ENCODE assay signal across 20 cellular contexts in the genomic region with DNA sequence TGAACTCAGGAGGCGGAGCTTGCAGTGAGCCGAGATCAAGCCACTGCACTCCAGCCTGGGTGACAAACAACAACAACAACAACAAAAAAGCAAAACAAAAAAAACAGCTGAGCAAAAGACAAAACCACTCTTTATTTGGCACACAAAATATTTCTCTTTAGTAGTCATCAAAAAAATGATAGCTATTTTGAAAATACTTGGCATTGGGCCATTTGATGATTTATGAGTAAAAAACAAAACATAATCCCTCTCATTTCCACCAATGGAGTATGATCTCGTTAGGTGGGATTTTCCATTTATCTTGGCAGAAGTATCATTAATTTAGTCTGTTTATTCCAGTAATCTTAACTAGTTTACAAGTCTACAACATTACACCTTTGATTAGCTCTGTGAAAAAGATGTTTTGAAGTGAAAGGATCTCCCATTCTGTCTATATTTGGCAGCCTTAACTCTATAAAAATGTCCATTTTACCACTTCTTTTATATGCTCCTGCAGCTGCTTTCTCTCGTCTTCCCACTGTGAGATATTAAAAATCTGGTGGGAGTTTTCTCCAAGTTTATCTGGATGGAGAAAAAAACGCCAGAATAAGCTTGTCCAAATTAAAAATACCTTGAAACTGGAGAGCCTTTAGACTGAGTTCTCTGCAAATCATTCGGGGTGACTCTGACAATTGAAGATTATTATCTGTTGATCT. TPM values are rescaled to one million over a fixed set of nuclear protein-coding genes. Genes with fewer than 3 reads are reported as not detected.
DNase-seq lines count a peak whose midpoint lies in the region; ATAC-seq, FAIRE-seq and TF ChIP-seq lines count a peak whose summit lies in the region.
"Had no signal": no experiment of that assay in that cellular context is flagged by ENCODE, and none has a peak within 500 bp of the region (broad histone marks: within the 10 kb centered on the region; RNA-seq: fewer than 3 reads in every experiment).

No MANE protein-coding gene starts in this region.

- no peak overlapping the region for H3K9ac ChIP-seq in SK-N-SH

- WGBS in SK-N-SH (ENCODE audit: low lambda C conversion rate): 4% methylated on average over 6 of the region's 6 CpGs

- no peak for TF ChIP-seq RAD21 in SK-N-SH (IDR thresholded peaks at IDR 0.05; ENCODE audit: low read length)

- no peaks in the 10 kb centered on the region for H3F3A ChIP-seq in SK-N-SH (replicated peaks; ENCODE audit: insufficient read depth)

- no peak for TF ChIP-seq EP300 in SK-N-SH (IDR thresholded peaks at IDR 0.05; ENCODE audit: borderline replicate concordance in 1 of 2, low read depth in 1 of 2, low read length in 1 of 2)

- H3K27ac ChIP-seq in SK-N-SH (ENCODE audit: low read depth in 2 of 2, low read length in 1 of 2) (no peak overlapping the region), upper lobe of right lung (peak overlapping the region; percentile 2)

- ATAC-seq in SK-N-SH treated with all-trans-retinoic acid at 6 μM for 48 hours (no peak), upper lobe of right lung (no peak)
- ATAC-seq in stimulated activated memory B cell treated with anti-CD40 and anti-IgM and Interleukin-4, amounts not matched to agents 10 μg/mL and 1 μg/mL and 100 μg/mL, for 72 hours: no peak
- ATAC-seq: HepG2 had no signal

- H3K4me3 Mint-ChIP-seq in stimulated activated memory B cell treated with anti-CD40 and anti-IgM and Interleukin-4, amounts not matched to agents 10 μg/mL and 1 μg/mL and 100 μg/mL, for 72 hours: no peak overlapping the region
- H3K4me3 Mint-ChIP-seq: CD4-positive, CD25-positive, alpha-beta regulatory T cell had no signal

- CTCF ChIA-PET in SK-N-SH (lab: Yijun Ruan, JAX): interaction anchor here (0.7 to 1.2 kb wide), 5 partner anchors 17 to 421 kb away, joined by 3 to 4 read pairs (median 3); no protein-coding TSS in a partner anchor

- H3K9me3 Mint-ChIP-seq in stimulated activated memory B cell treated with anti-CD40 and anti-IgM and Interleukin-4, amounts not matched to agents 10 μg/mL and 1 μg/mL and 100 μg/mL, for 72 hours: no peaks in the 10 kb centered on the region

- H3K27ac Mint-ChIP-seq in stimulated activated memory B cell treated with anti-CD40 and anti-IgM and Interleukin-4, amounts not matched to agents 10 μg/mL and 1 μg/mL and 100 μg/mL, for 72 hours: no peak overlapping the region
- H3K27ac Mint-ChIP-seq: CD4-positive, CD25-positive, alpha-beta regulatory T cell had no signal

- no peaks in the 10 kb centered on the region for H3K9me2 ChIP-seq in SK-N-SH

- no peak overlapping the region; the same call in 1 of the 2 replicates for H2AFZ ChIP-seq in SK-N-SH (ENCODE audit: low read depth)

- H3K27me3 ChIP-seq in SK-N-SH (ENCODE audit: insufficient read depth) (0 out of 2 replicates have a peak, but pooled peaks cover 4% of the 10 kb centered on the region), bronchial epithelial cell (ENCODE audit: control insufficient read depth, insufficient read depth, low read length) (no peaks in the 10 kb centered on the region), upper lobe of right lung (no peaks in the 10 kb centered on the region)

- no peaks in the 10 kb centered on the region; a peak in 1 of 4 replicates for H3K4me1 ChIP-seq in SK-N-SH (ENCODE audit: control insufficient read depth in 1 of 2, insufficient read depth in 2 of 2, low read depth in 1 of 2, low read length in 1 of 2)
- no peaks in the 10 kb centered on the region for H3K4me1 ChIP-seq in upper lobe of right lung

- H3K27me3 Mint-ChIP-seq in stimulated activated memory B cell treated with anti-CD40 and anti-IgM and Interleukin-4, amounts not matched to agents 10 μg/mL and 1 μg/mL and 100 μg/mL, for 72 hours: no peaks in the 10 kb centered on the region
- H3K27me3 Mint-ChIP-seq: CD4-positive, CD25-positive, alpha-beta regulatory T cell had no signal

- H3K4me3 ChIP-seq in SK-N-SH (ENCODE audit: low read depth in 2 of 2, low read length in 1 of 2): no peak overlapping the region
- no peak overlapping the region for H3K4me3 ChIP-seq in bronchial epithelial cell (ENCODE audit: low read depth, low read length)
- no peak overlapping the region for H3K4me3 ChIP-seq in upper lobe of right lung

- no peaks in the 10 kb centered on the region for H4K20me1 ChIP-seq in SK-N-SH (ENCODE audit: insufficient read depth)

- intact Hi-C loops in upper lobe of right lung (cut with DNase I): no loop called here

- peak overlapping the region; percentile 16; the same call in 1 of the 2 replicates for H3K4me2 ChIP-seq in SK-N-SH

- POLR2A ChIA-PET in SK-N-SH (lab: Yijun Ruan, JAX): no interaction called here

- no peaks in the 10 kb centered on the region for H3K36me3 ChIP-seq in SK-N-SH (replicated peaks in 1 of 2; ENCODE audit: control insufficient read depth in 1 of 2, insufficient read depth in 2 of 2, low read length in 1 of 2)
- H3K36me3 ChIP-seq in bronchial epithelial cell (ENCODE audit: control insufficient read depth, insufficient read depth, low read length): no peaks in the 10 kb centered on the region
- peaks cover 3% of the 10 kb centered on the region for H3K36me3 ChIP-seq in upper lobe of right lung

- FAIRE-seq in bronchial epithelial cell (lab: Jason Lieb, UNC): no peak
- FAIRE-seq: H1, HepG2, RCC 7860 had no signal

- H3K9me3 ChIP-seq in SK-N-SH: no peaks in the 10 kb centered on the region
- no peaks in the 10 kb centered on the region for H3K9me3 ChIP-seq in upper lobe of right lung

- H3K36me3 Mint-ChIP-seq in stimulated activated memory B cell treated with anti-CD40 and anti-IgM and Interleukin-4, amounts not matched to agents 10 μg/mL and 1 μg/mL and 100 μg/mL, for 72 hours: no peaks in the 10 kb centered on the region
- H3K36me3 Mint-ChIP-seq: CD4-positive, CD25-positive, alpha-beta regulatory T cell had no signal

- DNase-seq in SK-N-SH: no peak
- peak; percentile 23 for DNase-seq in bronchial epithelial cell (ENCODE audit: low read depth)
- DNase-seq in left kidney (ENCODE audit: low read depth, low spot score): peak; percentile 41
- no peak for DNase-seq in upper lobe of right lung
- no peak for DNase-seq in AG20443 (ENCODE audit: low spot score)
- no peak for DNase-seq in DMS79 treated with DMSO at 0.1 percent for 48 hours (lab: John Stamatoyannopoulos, UW)
- DNase-seq: AML-193; CD4-positive, CD25-positive, alpha-beta regulatory T cell; DMS79; GF-D8; Karpas-422; NCI-H1105 treated with DMSO at 0.1 percent for 48 hours; NCI-H187; NCI-H774; SIG-M5 had no signal

- no peaks in the 10 kb centered on the region for H3K4me1 Mint-ChIP-seq in stimulated activated memory B cell treated with anti-CD40 and anti-IgM and Interleukin-4, amounts not matched to agents 10 μg/mL and 1 μg/mL and 100 μg/mL, for 72 hours
- H3K4me1 Mint-ChIP-seq: CD4-positive, CD25-positive, alpha-beta regulatory T cell had no signal

- H3K79me2 ChIP-seq in SK-N-SH (ENCODE audit: insufficient read depth): no peaks in the 10 kb centered on the region

- no peak for TF ChIP-seq CTCF in SK-N-SH (IDR thresholded peaks at IDR 0.05)
- no peak for TF ChIP-seq CTCF in bronchial epithelial cell (IDR thresholded peaks at IDR 0.05; ENCODE audit: insufficient read depth, low read length, severe bottlenecking)
- TF ChIP-seq CTCF in upper lobe of right lung (IDR thresholded peaks at IDR 0.05): no peak

TF ChIP-seq in SK-N-SH, 30 proteins besides CTCF, POLR2A, EP300 and RAD21 (continues in another document):
- no peak for TF ChIP-seq JUND (IDR thresholded peaks at IDR 0.05)

TF ChIP-seq in SK-N-SH treated with all-trans-retinoic acid at 6 μM for 48 hours, 23 proteins besides CTCF, POLR2A, EP300 and RAD21 (continues in another document):
- TF ChIP-seq, protein P1, sequence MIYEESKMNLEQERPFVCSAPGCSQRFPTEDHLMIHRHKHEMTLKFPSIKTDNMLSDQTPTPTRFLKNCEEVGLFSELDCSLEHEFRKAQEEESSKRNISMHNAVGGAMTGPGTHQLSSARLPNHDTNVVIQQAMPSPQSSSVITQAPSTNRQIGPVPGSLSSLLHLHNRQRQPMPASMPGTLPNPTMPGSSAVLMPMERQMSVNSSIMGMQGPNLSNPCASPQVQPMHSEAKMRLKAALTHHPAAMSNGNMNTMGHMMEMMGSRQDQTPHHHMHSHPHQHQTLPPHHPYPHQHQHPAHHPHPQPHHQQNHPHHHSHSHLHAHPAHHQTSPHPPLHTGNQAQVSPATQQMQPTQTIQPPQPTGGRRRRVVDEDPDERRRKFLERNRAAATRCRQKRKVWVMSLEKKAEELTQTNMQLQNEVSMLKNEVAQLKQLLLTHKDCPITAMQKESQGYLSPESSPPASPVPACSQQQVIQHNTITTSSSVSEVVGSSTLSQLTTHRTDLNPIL (CRISPR knock-in tag; IDR thresholded peaks at IDR 0.05; ENCODE audit: low read depth): no peak
- TF ChIP-seq ARNTL (CRISPR knock-in tag; IDR thresholded peaks at IDR 0.05; ENCODE audit: borderline replicate concordance, low read depth) (no peak), TCF4 (CRISPR knock-in tag; IDR thresholded peaks at IDR 0.05; ENCODE audit: borderline replicate concordance) (no peak), SNAI2 (CRISPR knock-in tag; IDR thresholded peaks at IDR 0.05) (no peak), ZFP3 (CRISPR knock-in tag; IDR thresholded peaks at IDR 0.05) (no peak), CSDC2 (CRISPR knock-in tag; IDR thresholded peaks at IDR 0.05) (no peak)
- TF ChIP-seq, protein P2, sequence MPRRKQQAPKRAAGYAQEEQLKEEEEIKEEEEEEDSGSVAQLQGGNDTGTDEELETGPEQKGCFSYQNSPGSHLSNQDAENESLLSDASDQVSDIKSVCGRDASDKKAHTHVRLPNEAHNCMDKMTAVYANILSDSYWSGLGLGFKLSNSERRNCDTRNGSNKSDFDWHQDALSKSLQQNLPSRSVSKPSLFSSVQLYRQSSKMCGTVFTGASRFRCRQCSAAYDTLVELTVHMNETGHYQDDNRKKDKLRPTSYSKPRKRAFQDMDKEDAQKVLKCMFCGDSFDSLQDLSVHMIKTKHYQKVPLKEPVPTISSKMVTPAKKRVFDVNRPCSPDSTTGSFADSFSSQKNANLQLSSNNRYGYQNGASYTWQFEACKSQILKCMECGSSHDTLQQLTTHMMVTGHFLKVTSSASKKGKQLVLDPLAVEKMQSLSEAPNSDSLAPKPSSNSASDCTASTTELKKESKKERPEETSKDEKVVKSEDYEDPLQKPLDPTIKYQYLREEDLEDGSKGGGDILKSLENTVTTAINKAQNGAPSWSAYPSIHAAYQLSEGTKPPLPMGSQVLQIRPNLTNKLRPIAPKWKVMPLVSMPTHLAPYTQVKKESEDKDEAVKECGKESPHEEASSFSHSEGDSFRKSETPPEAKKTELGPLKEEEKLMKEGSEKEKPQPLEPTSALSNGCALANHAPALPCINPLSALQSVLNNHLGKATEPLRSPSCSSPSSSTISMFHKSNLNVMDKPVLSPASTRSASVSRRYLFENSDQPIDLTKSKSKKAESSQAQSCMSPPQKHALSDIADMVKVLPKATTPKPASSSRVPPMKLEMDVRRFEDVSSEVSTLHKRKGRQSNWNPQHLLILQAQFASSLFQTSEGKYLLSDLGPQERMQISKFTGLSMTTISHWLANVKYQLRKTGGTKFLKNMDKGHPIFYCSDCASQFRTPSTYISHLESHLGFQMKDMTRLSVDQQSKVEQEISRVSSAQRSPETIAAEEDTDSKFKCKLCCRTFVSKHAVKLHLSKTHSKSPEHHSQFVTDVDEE (CRISPR knock-in tag; IDR thresholded peaks at IDR 0.05): no peak

RNA-seq across cellular contexts. Expression of a gene that starts 58.8 kb away (rescaled TPM):
- 0.05 and 0.10 TPM in 2 replicates for polyA plus RNA-seq in SK-N-SH (2012; rRNA removed)
- 0.04 and 0.08 TPM in 2 replicates for polyA plus RNA-seq in SK-N-SH (2012; cell fraction: cytosol; rRNA removed)
- 0.06 TPM in 1 of 2 replicates, not detected in the other for polyA plus RNA-seq in SK-N-SH (2012; cell fraction: nucleus; rRNA removed)
- total RNA-seq in bronchial epithelial cell: under 0.01 and 0.26 TPM in 2 replicates
- total RNA-seq in upper lobe of right lung: 0.20 TPM
- total RNA-seq: CD4-positive, CD25-positive, alpha-beta regulatory T cell had no signal
- polyA plus RNA-seq: CD4-positive, CD25-positive, alpha-beta regulatory T cell had no signal

Comparison
In these comparisons a context has a peak if more than half of its experiments do, and no peak if none do; other contexts are left out.
1. DNase-seq: peak in bronchial epithelial cell (single experiment) and left kidney (single experiment); none in SK-N-SH (single experiment), upper lobe of right lung (single experiment), AG20443 (single experiment) and DMS79 treated with DMSO at 0.1 percent for 48 hours (single experiment).